Comparison of ENCODE assay signal across 14 cellular contexts in the genomic region with DNA sequence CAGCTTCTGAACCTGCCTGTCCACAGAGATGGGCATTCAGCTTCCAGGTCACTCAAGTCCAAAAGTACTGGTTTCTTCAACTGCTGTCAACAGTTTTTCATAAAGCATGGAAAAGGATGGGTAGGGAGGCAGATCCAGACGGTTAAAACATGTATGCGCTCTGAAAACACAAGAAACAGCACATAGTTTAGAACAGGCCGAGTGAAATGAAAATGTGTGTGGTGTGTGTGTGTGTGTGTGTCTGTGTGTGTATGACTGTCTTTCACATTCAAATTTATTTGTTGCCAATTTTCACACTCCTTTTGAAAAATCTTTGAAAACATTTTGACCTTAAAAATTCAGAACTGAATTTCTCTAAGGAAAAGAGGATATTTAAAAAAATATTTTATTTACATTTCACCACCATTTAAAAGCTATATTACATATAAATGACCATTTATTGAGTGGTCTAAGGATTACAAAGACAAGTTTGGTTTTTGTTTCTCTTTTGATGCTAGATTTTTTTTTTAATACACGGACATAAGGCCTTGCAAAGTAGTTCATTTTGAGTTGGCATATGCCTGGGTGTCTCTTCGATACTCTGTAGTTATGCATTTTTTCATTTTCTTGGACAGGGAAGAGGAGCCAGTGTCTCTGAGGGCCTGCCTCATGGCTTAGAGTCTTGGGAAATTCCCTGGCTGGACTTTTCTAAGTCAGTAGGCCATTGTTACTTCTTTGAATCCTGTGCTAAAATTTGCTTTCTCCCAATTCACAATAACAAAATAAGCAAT. TPM values are rescaled to one million over a fixed set of nuclear protein-coding genes. Genes with fewer than 3 reads are reported as not detected.
DNase-seq lines count a peak whose midpoint lies in the region; ATAC-seq and TF ChIP-seq lines count a peak whose summit lies in the region.
"Had no signal": no experiment of that assay in that cellular context is flagged by ENCODE, and none has a peak within 500 bp of the region (broad histone marks: within the 10 kb centered on the region; RNA-seq: fewer than 3 reads in every experiment).

No MANE protein-coding gene starts in this region.

- TF ChIP-seq CTCF in DND-41 (IDR thresholded peaks at IDR 0.05; ENCODE audit: borderline replicate concordance, extremely low read depth, low read length, poor library complexity, severe bottlenecking) = no peak
- TF ChIP-seq CTCF in MM.1S (IDR thresholded peaks at IDR 0.05; ENCODE audit: low read length) = no peak

- H3K27me3 ChIP-seq in DND-41 (ENCODE audit: insufficient read depth, low read length, poor library complexity) (no peaks in the 10 kb centered on the region), MM.1S (replicated peaks; ENCODE audit: insufficient read depth, low read length) (no peaks in the 10 kb centered on the region), adipocyte (replicated peaks; ENCODE audit: control insufficient read depth, insufficient read depth, low read length) (no peaks in the 10 kb centered on the region)

- H3K4me1 ChIP-seq in DND-41 (ENCODE audit: insufficient read depth, low read length) (peaks cover 19% of the 10 kb centered on the region), MM.1S (ENCODE audit: low read length) (peaks cover 9% of the 10 kb centered on the region; the same call in 1 of the 2 replicates), adipocyte (ENCODE audit: control insufficient read depth, insufficient read depth, low read length) (peaks cover 22% of the 10 kb centered on the region)

- DNase-seq in DND-41 (no peak), MM.1S (no peak), adipocyte (ENCODE audit: low read depth) (peak; percentile 35), medulla oblongata (ENCODE audit: extremely low spot score) (peak; percentile 19), H4 (ENCODE audit: low spot score) (no peak), anterior cingulate cortex (lab: John Stamatoyannopoulos, UW) (no peak)
- DNase-seq: GDM1, IMR-90, NCI-H1436 treated with DMSO at 0.1 percent for 48 hours, NCI-H69, right cardiac atrium, SHP77 had no signal

- H3K4me2 ChIP-seq in DND-41 (ENCODE audit: insufficient read depth, low read length) = no peak overlapping the region
- peak overlapping the region; percentile 12; the same call in 1 of the 2 replicates for H3K4me2 ChIP-seq in MM.1S (ENCODE audit: low read depth, low read length)

- H4K20me1 ChIP-seq in DND-41 (ENCODE audit: insufficient read depth, low read length) (no peaks in the 10 kb centered on the region), MM.1S (ENCODE audit: insufficient read depth, low read length) (no peaks in the 10 kb centered on the region)

- H3K9ac ChIP-seq in DND-41 (ENCODE audit: low read depth, low read length) (no peak overlapping the region), MM.1S (ENCODE audit: low read length) (no peak overlapping the region), adipocyte (ENCODE audit: low read length) (peak overlapping the region; percentile 28)

- H2AFZ ChIP-seq in DND-41 (ENCODE audit: low read depth, low read length) = peak overlapping the region; percentile 20; the same call in 1 of the 2 replicates
- peak overlapping the region; percentile 5; the same call in 1 of the 2 replicates for H2AFZ ChIP-seq in MM.1S (ENCODE audit: low read length)

- H3K79me2 ChIP-seq in DND-41 (ENCODE audit: insufficient read depth, low read length) = no peaks in the 10 kb centered on the region
- no peaks in the 10 kb centered on the region for H3K79me2 ChIP-seq in MM.1S (ENCODE audit: low read length)

- no peaks in the 10 kb centered on the region for H3K9me3 ChIP-seq in DND-41 (ENCODE audit: insufficient read depth, low read length, severe bottlenecking)
- no peaks in the 10 kb centered on the region for H3K9me3 ChIP-seq in MM.1S (replicated peaks; ENCODE audit: insufficient read depth, low read length)
- H3K9me3 ChIP-seq in adipocyte (ENCODE audit: control insufficient read depth, low read length) = no peaks in the 10 kb centered on the region

- H3K9me2 ChIP-seq in MM.1S (replicated peaks; ENCODE audit: insufficient read depth, low read length) = no peaks in the 10 kb centered on the region

- H3K4me3 ChIP-seq in DND-41 (ENCODE audit: low read depth in 1 of 2, low read length in 2 of 2) = no peak overlapping the region
- H3K4me3 ChIP-seq in MM.1S (ENCODE audit: low read length) = no peak overlapping the region
- H3K4me3 ChIP-seq in adipocyte (ENCODE audit: low read length) = peak overlapping the region; percentile 16

- no peaks in the 10 kb centered on the region for H3F3A ChIP-seq in MM.1S (ENCODE audit: insufficient read depth, low read length)

- H3K27ac ChIP-seq in DND-41 (ENCODE audit: low read length) (0 out of 2 replicates have a peak overlapping the region, but pooled peaks have one; percentile 32), MM.1S (ENCODE audit: low read length) (no peak overlapping the region)

- H3K36me3 ChIP-seq in DND-41 (ENCODE audit: insufficient read depth, low read length) = no peaks in the 10 kb centered on the region
- no peaks in the 10 kb centered on the region for H3K36me3 ChIP-seq in MM.1S (replicated peaks; ENCODE audit: insufficient read depth, low read length)
- H3K36me3 ChIP-seq in adipocyte (ENCODE audit: control insufficient read depth, insufficient read depth, low read length, severe bottlenecking) = no peaks in the 10 kb centered on the region

- ATAC-seq in DND-41 (ENCODE audit: insufficient read depth, low read depth) = 0 out of 3 replicates have a peak, but pooled peaks have one; percentile 37
- ATAC-seq in GM21737 (IDR thresholded peaks at IDR 0.05; ENCODE audit: unreplicated experiment) = no peak
- ATAC-seq in HG02885 (IDR thresholded peaks at IDR 0.05; ENCODE audit: poor library complexity, unreplicated experiment) = no peak

RNA-seq across cellular contexts. Expression of a gene that starts 30.0 kb away (rescaled TPM):
- total RNA-seq in H4 (2014; rRNA removed; shearing (Covaris generic)) = 15.9 and 19.8 TPM in 2 replicates

Comparison
In these comparisons a context has a peak if more than half of its experiments do, and no peak if none do; other contexts are left out.
1. DNase-seq: peak in adipocyte (single experiment) and medulla oblongata (single experiment); none in DND-41 (single experiment), MM.1S (single experiment), H4 (single experiment) and anterior cingulate cortex (0 of 58).